11 cellular contexts compared by ENCODE assay signal in genomic region chr21:44082648-44083436, GRCh38. TPM values are rescaled to one million over a fixed set of nuclear protein-coding genes. Genes with fewer than 3 reads are reported as not detected.
DNase-seq lines count a peak whose midpoint lies in the region; ATAC-seq and TF ChIP-seq lines count a peak whose summit lies in the region.
"Had no signal": no experiment of that assay in that cellular context is flagged by ENCODE, and none has a peak within 500 bp of the region (broad histone marks: within the 10 kb centered on the region; RNA-seq: fewer than 3 reads in every experiment).

No MANE protein-coding gene starts in this region.

- no peaks in the 10 kb centered on the region for H3K27me3 ChIP-seq in Caco-2 (replicated peaks; ENCODE audit: control insufficient read depth, insufficient read depth, low read length)
- H3K27me3 ChIP-seq in trophoblast cell (ENCODE audit: insufficient read depth, low read length): no peaks in the 10 kb centered on the region

- WGBS in trophoblast cell (ENCODE audit: extremely low coverage, insufficient coverage, insufficient read length): no CpG with 5 or more reads among the region's 24 CpGs

- peak; percentile 68 to 70 for DNase-seq in Caco-2
- peak; percentile 54 for DNase-seq in RWPE1 (ENCODE audit: low spot score)
- DNase-seq in epithelial cell of prostate (ENCODE audit: low read depth, low spot score): peak; percentile 33
- DNase-seq in trophoblast cell: peak; percentile 91 to 98
- no peak for DNase-seq in pons (ENCODE audit: low spot score)
- DNase-seq in DMS153 (lab: John Stamatoyannopoulos, UW): no peak
- DNase-seq in NCI-H146 (lab: John Stamatoyannopoulos, UW): no peak
- DNase-seq: GM23248; mucosa of descending colon; stimulated activated CD4-positive, alpha-beta T cell treated with anti-CD3 and anti-CD28 coated beads, Interleukin-2, amount 100 ng/mL, for 24 hours had no signal

- no peaks in the 10 kb centered on the region for H3K9me3 Mint-ChIP-seq in Caco-2 (ENCODE audit: unreplicated experiment)

- H3K27me3 Mint-ChIP-seq in Caco-2 (ENCODE audit: insufficient read depth, unreplicated experiment): no peaks in the 10 kb centered on the region

- H3K4me1 Mint-ChIP-seq in Caco-2 (ENCODE audit: low read depth, unreplicated experiment): peaks cover 10% of the 10 kb centered on the region

- H4K91ac ChIP-seq in trophoblast cell (ENCODE audit: low read depth, low read length): no peak overlapping the region

- BruUV-seq in Caco-2 (replicated peaks; lab: Mats Ljungman, UMichigan): no TSS peak

- peak overlapping the region; percentile 34 for H2BK12ac ChIP-seq in trophoblast cell (ENCODE audit: low read length)

- peak overlapping the region; percentile 61 for H2BK5ac ChIP-seq in trophoblast cell (ENCODE audit: low read depth, low read length, poor library complexity)

- H3K9ac ChIP-seq in trophoblast cell (ENCODE audit: low read length): no peak overlapping the region
- H3K9ac ChIP-seq: GM23248 had no signal

- no peak overlapping the region for H3K4me3 ChIP-seq in Caco-2 (ENCODE audit: low read depth, low read length)
- no peak overlapping the region for H3K4me3 ChIP-seq in trophoblast cell (ENCODE audit: low read depth, low read length)
- H3K4me3 ChIP-seq: GM23248, mucosa of descending colon had no signal

- peak overlapping the region; percentile 19 for H2BK120ac ChIP-seq in trophoblast cell (ENCODE audit: insufficient read depth, low read length, poor library complexity)

- intact Hi-C loops in Caco-2 (cut with micrococcal nuclease; ENCODE audit: unreplicated experiment): no loop called here

- POLR2A ChIA-PET in Caco-2 (lab: Charles Lee) (interaction anchor here (0.7 kb wide), 1 partner anchor 10 kb away, joined by 3 read pairs; no protein-coding TSS in a partner anchor), RWPE1 (lab: Yijun Ruan, JAX; ENCODE audit: low non-redundant PET) (no interaction called here)

- H3K4me1 ChIP-seq in Caco-2 (peaks cover 19% of the 10 kb centered on the region; the same call in 1 of the 2 replicates), trophoblast cell (ENCODE audit: control insufficient read depth in 1 of 2, insufficient read depth in 2 of 2, low read length in 2 of 2) (peaks cover 12 to 15% of the 10 kb centered on the region in 2 experiments)

- no peak overlapping the region for H3K23ac ChIP-seq in trophoblast cell (ENCODE audit: low read length)

- H3K27ac Mint-ChIP-seq in Caco-2 (ENCODE audit: unreplicated experiment): no peak overlapping the region

- no peak for ATAC-seq in HG02588 (IDR thresholded peaks at IDR 0.05; ENCODE audit: unreplicated experiment)

- H3K9me3 ChIP-seq in Caco-2 (no peaks in the 10 kb centered on the region), trophoblast cell (ENCODE audit: insufficient read depth, low read depth, low read length) (no peaks in the 10 kb centered on the region)
- H3K9me3 ChIP-seq: mucosa of descending colon had no signal

- H3K79me2 ChIP-seq in trophoblast cell (ENCODE audit: control insufficient read depth, insufficient read depth, low read length, poor library complexity): peaks cover 2% of the 10 kb centered on the region

- no peak overlapping the region for H2AFZ ChIP-seq in trophoblast cell (ENCODE audit: insufficient read depth, low read length, poor library complexity)
- H2AFZ ChIP-seq: GM23248 had no signal

- peak overlapping the region; percentile 39 for H2AK5ac ChIP-seq in trophoblast cell (ENCODE audit: low read length)

- peaks cover 6% of the 10 kb centered on the region for H3K79me1 ChIP-seq in trophoblast cell (ENCODE audit: low read length)

- no peak overlapping the region for H4K12ac ChIP-seq in trophoblast cell (ENCODE audit: low read depth, low read length)

- H3K36me3 Mint-ChIP-seq in Caco-2 (ENCODE audit: insufficient read depth, unreplicated experiment): peaks cover 93% of the 10 kb centered on the region

- TF ChIP-seq CTCF in Caco-2 (IDR thresholded peaks at IDR 0.05; ENCODE audit: insufficient read depth in 1 of 2, low read depth in 1 of 2, low read length in 1 of 2, severe bottlenecking in 1 of 2, unreplicated experiment in 1 of 2) (no peak), RWPE1 (conservative IDR thresholded peaks at IDR 0.05; ENCODE audit: low read depth) (no peak)

- H3K36me3 ChIP-seq in Caco-2 (ENCODE audit: control insufficient read depth, insufficient read depth, low read length) (0 out of 2 replicates have a peak, but pooled peaks cover 3% of the 10 kb centered on the region), trophoblast cell (ENCODE audit: control insufficient read depth in 1 of 2, insufficient read depth in 2 of 2, low read length in 2 of 2) (peaks cover 50 to 61% of the 10 kb centered on the region in 2 experiments)

- H4K8ac ChIP-seq in trophoblast cell (ENCODE audit: low read depth, low read length): no peak overlapping the region

- H3K18ac ChIP-seq in trophoblast cell (ENCODE audit: low read length): peak overlapping the region; percentile 71

- CTCF ChIA-PET in Caco-2 (lab: Charles Lee) (no interaction called here), RWPE1 (lab: Yijun Ruan, JAX) (no interaction called here)

- no peak overlapping the region for H3K4ac ChIP-seq in trophoblast cell (ENCODE audit: low read depth, low read length)

- H3K4me3 Mint-ChIP-seq in Caco-2 (ENCODE audit: unreplicated experiment): no peak overlapping the region

- H3K27ac ChIP-seq in RWPE1 (no peak overlapping the region), epithelial cell of prostate (no peak overlapping the region), trophoblast cell (ENCODE audit: low read depth, low read length) (peak overlapping the region; percentile 35)
- H3K27ac ChIP-seq: GM23248 had no signal

- H3K4me2 ChIP-seq in trophoblast cell (ENCODE audit: low read length): peak overlapping the region; percentile 33

- no peak overlapping the region for H3K14ac ChIP-seq in trophoblast cell (ENCODE audit: low read length)

RNA-seq across cellular contexts. Expression of gene PWP2, which starts 24.4 kb away (rescaled TPM):
- 30.6 and 31.8 TPM in 2 replicates for total RNA-seq in Caco-2 (2022)
- polyA plus RNA-seq in trophoblast cell (2013): 0.50 and 0.52 TPM in 2 replicates

RNA-seq across cellular contexts. Expression of gene GATD3, which starts 50.6 kb away (rescaled TPM):
- total RNA-seq in Caco-2 (2022): 59.7 and 67.8 TPM in 2 replicates
- 5.8 and 7.5 TPM in 2 replicates for polyA plus RNA-seq in trophoblast cell (2013)

Comparison
In these comparisons a context has a peak if more than half of its experiments do, and no peak if none do; other contexts are left out.
1. DNase-seq: peak in Caco-2 (2 of 2), RWPE1 (single experiment), epithelial cell of prostate (single experiment) and trophoblast cell (2 of 2); none in pons (single experiment), DMS153 (single experiment) and NCI-H146 (single experiment).